8 cellular contexts compared by ENCODE assay signal in the genomic region with DNA sequence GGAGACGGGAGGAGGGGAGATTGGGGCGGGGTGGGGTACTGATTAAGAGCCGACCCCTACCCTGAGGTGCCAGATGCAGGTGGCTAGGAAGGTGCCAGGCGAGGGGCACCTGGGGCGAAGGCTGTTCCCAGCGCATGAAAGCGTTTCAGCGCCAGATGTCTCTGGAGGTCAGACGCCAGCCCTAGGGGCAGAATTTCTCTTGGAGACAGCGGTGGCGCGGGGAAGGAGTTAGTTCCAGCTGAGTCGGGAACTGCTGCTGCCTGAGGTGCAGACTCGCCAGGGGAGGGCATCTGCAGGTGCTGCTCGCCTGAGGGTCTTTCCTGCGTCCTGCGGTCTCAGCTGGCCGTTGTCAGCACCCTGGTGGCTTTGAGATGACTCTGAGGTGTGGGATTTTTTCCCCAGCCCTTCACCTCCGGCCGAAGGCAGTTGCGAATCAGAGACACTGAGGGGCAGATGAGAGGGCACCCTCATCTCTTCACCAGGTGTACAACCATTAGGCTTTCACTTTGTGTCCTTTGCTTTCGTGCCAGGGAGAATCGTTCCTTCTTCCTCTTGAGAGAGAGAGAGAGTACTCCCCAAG. TPM values are rescaled to one million over a fixed set of nuclear protein-coding genes. Genes with fewer than 3 reads are reported as not detected.
DNase-seq lines count a peak whose midpoint lies in the region; ATAC-seq and TF ChIP-seq lines count a peak whose summit lies in the region.

No MANE protein-coding gene starts in this region.

- no peak overlapping the region for H3K27ac ChIP-seq in KMS-11
- peak overlapping the region; percentile 76 for H3K27ac ChIP-seq in colonic mucosa

- H3K9me3 ChIP-seq in colonic mucosa = no peaks in the 10 kb centered on the region

- no peak for TF ChIP-seq CTCF in KMS-11 (conservative IDR thresholded peaks at IDR 0.05; ENCODE audit: low read depth, low read length)
- TF ChIP-seq CTCF in colonic mucosa (IDR thresholded peaks at IDR 0.05) = no peak
- TF ChIP-seq CTCF in lower leg skin (IDR thresholded peaks at IDR 0.05) = no peak

- intact Hi-C loops in Right ventricle myocardium inferior (cut with DNase I) = no loop called here
- intact Hi-C loops in cardiac septum (cut with DNase I) = no loop called here
- intact Hi-C loops in colonic mucosa (cut with DNase I) = no loop called here
- intact Hi-C loops in lower leg skin (cut with DNase I; ENCODE audit: low total_unique reads) = no loop called here

- peak; percentile 17 for ATAC-seq in Right ventricle myocardium inferior

- H3K36me3 ChIP-seq in KMS-11 (ENCODE audit: insufficient read depth) (no peaks in the 10 kb centered on the region), colonic mucosa (no peaks in the 10 kb centered on the region)

- no peak for TF ChIP-seq POLR2A in lower leg skin (IDR thresholded peaks at IDR 0.05)

- DNase-seq in Right ventricle myocardium inferior (ENCODE audit: missing footprints) (no peak), cardiac septum (ENCODE audit: low spot score) (no peak), T-helper 1 cell (peak in 4 of 5 donors; percentile 9 to 17 (median 12)), colonic mucosa (peak; percentile 60), lower leg skin (ENCODE audit: low spot score in 2 of 2) (peak in 1 of 2 donors; percentile 27), MV-4-11 (lab: John Stamatoyannopoulos, UW) (no peak)
- DNase-seq in stimulated activated naive CD4-positive, alpha-beta T cell treated with Interleukin-2 at 50 U/mL for 16 hours (lab: John Stamatoyannopoulos, UW) = peak; percentile 24

- H2AFZ ChIP-seq in KMS-11 (ENCODE audit: low read depth) = peak overlapping the region; percentile 98

- peaks cover 15% of the 10 kb centered on the region for H3K27me3 ChIP-seq in KMS-11 (ENCODE audit: insufficient read depth, low read depth)
- no peaks in the 10 kb centered on the region for H3K27me3 ChIP-seq in colonic mucosa

- peak overlapping the region; percentile 58; the same call in 1 of the 2 replicates for H3K9ac ChIP-seq in KMS-11
- peak overlapping the region; percentile 85 for H3K9ac ChIP-seq in colonic mucosa (ENCODE audit: low read depth in 2 of 2, low read length in 2 of 2)

- peak overlapping the region; percentile 97 for H3K4me2 ChIP-seq in KMS-11

- H4K20me1 ChIP-seq in KMS-11 (ENCODE audit: insufficient read depth) = no peaks in the 10 kb centered on the region

- no peaks in the 10 kb centered on the region for H3K79me2 ChIP-seq in KMS-11 (ENCODE audit: insufficient read depth, low read depth)

- H3K4me1 ChIP-seq in KMS-11 (ENCODE audit: low read depth, poor library complexity, severe bottlenecking) (peaks cover 35% of the 10 kb centered on the region), colonic mucosa (peaks cover 3% of the 10 kb centered on the region)

- peak overlapping the region; percentile 99 for H3K4me3 ChIP-seq in KMS-11 (IDR thresholded peaks at IDR 0.05; ENCODE audit: insufficient read depth, low read depth, low read length)
- peak overlapping the region; percentile 71 for H3K4me3 ChIP-seq in colonic mucosa
- H3K4me3 ChIP-seq in lower leg skin (ENCODE audit: low read depth, poor library complexity, severe bottlenecking) = peak overlapping the region; percentile 28

- 1 to 2% methylated on average over 15 to 16 of the region's 23 CpGs for WGBS in lower leg skin, 2 donors

RNA-seq across cellular contexts. Expression of gene CGN, which starts 0.5 kb away (rescaled TPM):
- total RNA-seq in Right ventricle myocardium inferior (0.22 TPM), cardiac septum (0.19 TPM), colonic mucosa (100 to 1,000 TPM; 118 to 148 TPM), lower leg skin (10 to 100 TPM; 33.6 to 71.0 (median 44.6) TPM)

RNA-seq across cellular contexts. Expression of gene TUFT1, which starts 28.4 kb away (rescaled TPM):
- total RNA-seq in Right ventricle myocardium inferior = 3.5 TPM
- 4.3 TPM for total RNA-seq in cardiac septum
- total RNA-seq in colonic mucosa = 10 to 100 TPM; 25.5 to 40.6 TPM
- 100 to 1,000 TPM; 140 to 186 (median 161) TPM for total RNA-seq in lower leg skin

RNA-seq across cellular contexts. Expression of gene POGZ, which starts 52.4 kb away (rescaled TPM):
- total RNA-seq in Right ventricle myocardium inferior = 37.7 TPM
- 54.4 TPM for total RNA-seq in cardiac septum
- total RNA-seq in colonic mucosa = 10 to 100 TPM; 49.6 to 50.0 TPM
- 10 to 100 TPM; 23.7 to 71.8 (median 26.8) TPM for total RNA-seq in lower leg skin

Comparison
In these comparisons a context has a peak if more than half of its experiments do, and no peak if none do; other contexts are left out.
1. DNase-seq: peak in T-helper 1 cell (4 of 5), colonic mucosa (single experiment) and stimulated activated naive CD4-positive, alpha-beta T cell treated with Interleukin-2 at 50 U/mL for 16 hours (single experiment); none in Right ventricle myocardium inferior (single experiment), cardiac septum (single experiment) and MV-4-11 (single experiment).
2. H3K4me3 ChIP-seq: peak in every context shown above with its lines; median percentile 99 in KMS-11; 71 in colonic mucosa; 28 in lower leg skin.
3. RNA of gene CGN, which starts 0.5 kb away (total RNA-seq): 118 to 148 TPM in colonic mucosa and 33.6 to 71.0 TPM in lower leg skin; 0.22 TPM in Right ventricle myocardium inferior (single experiment) and 0.19 TPM in cardiac septum (single experiment); every median in the first group is over 10 times any median in the second.